8 cellular contexts compared by ENCODE assay signal in genomic region chr17:51260237-51260959, GRCh38. TPM values are rescaled to one million over a fixed set of nuclear protein-coding genes. Genes with fewer than 3 reads are reported as not detected.
DNase-seq lines count a peak whose midpoint lies in the region; ATAC-seq and TF ChIP-seq lines count a peak whose summit lies in the region.

TSS of gene UTP18 (plus strand) at chr17:51260546. CDS start at chr17:51260585, 39 bp downstream.

- H3K4me1 Mint-ChIP-seq in activated B cell treated with CpG ODN at 0.5 μM for 24 hours: peaks cover 63% of the 10 kb centered on the region

- peak within 1 kb of the TSS; percentile 99 for H3K27ac Mint-ChIP-seq in activated B cell treated with CpG ODN at 0.5 μM for 24 hours

- CTCF ChIA-PET in activated B cell treated with CpG ODN at 0.5 μM for 24 hours (lab: Charles Lee): no interaction called here

- peak in 2 of 3 donors; percentile 3 to 17 for TF ChIP-seq POLR2A in spleen (IDR thresholded peaks at IDR 0.05)

- H3K36me3 ChIP-seq in spleen: peaks cover 0 to 56% (median 12%) of the 10 kb centered on the region in 6 donors

- peak within 1 kb of the TSS; percentile 75 to 100 (median 99) for H3K4me3 ChIP-seq in spleen

- peak; percentile 72 for ATAC-seq in GM19025 (IDR thresholded peaks at IDR 0.05; ENCODE audit: low read depth, unreplicated experiment)
- ATAC-seq in HG03280 (IDR thresholded peaks at IDR 0.05; ENCODE audit: unreplicated experiment): peak; percentile 82
- ATAC-seq in activated B cell treated with CpG ODN at 0.5 μM for 24 hours (ENCODE audit: low read depth): peak; percentile 82

- peak within 1 kb of the TSS; percentile 95 for H3K4me3 Mint-ChIP-seq in activated B cell treated with CpG ODN at 0.5 μM for 24 hours

- H3K27me3 ChIP-seq in spleen (replicated peaks in 1 of 7): no peaks in the 10 kb centered on the region

- POLR2A ChIA-PET in activated B cell treated with CpG ODN at 0.5 μM for 24 hours (lab: Charles Lee): interaction anchor here (0.5 to 1.8 kb wide), 2 partner anchors 22 to 74 kb away, joined by 3 to 5 read pairs; no protein-coding TSS in a partner anchor

- peak; percentile 96 for DNase-seq in AG09319 (ENCODE audit: extremely low read depth, low read depth)
- peak; percentile 98 for DNase-seq in NCI-H345 (lab: John Stamatoyannopoulos, UW)
- peak; percentile 93 for DNase-seq in activated B cell treated with CpG ODN at 0.5 μM for 24 hours
- peak; percentile 79 to 99 (median 96) for DNase-seq in caudate nucleus (lab: John Stamatoyannopoulos, UW)
- peak; percentile 95 for DNase-seq in inferior parietal cortex (ENCODE audit: extremely low spot score)
- peak; percentile 99 for DNase-seq in spleen

- H3K9me3 ChIP-seq in spleen: no peaks in the 10 kb centered on the region

- H3K27ac ChIP-seq in caudate nucleus (ENCODE audit: low read depth, low read length) (peak within 1 kb of the TSS; percentile 100), spleen (peak within 1 kb of the TSS; percentile 94 to 99 (median 98))

- no peaks in the 10 kb centered on the region for H3K27me3 Mint-ChIP-seq in activated B cell treated with CpG ODN at 0.5 μM for 24 hours

- H3K36me3 Mint-ChIP-seq in activated B cell treated with CpG ODN at 0.5 μM for 24 hours (ENCODE audit: low read depth): peaks cover 54% of the 10 kb centered on the region

- WGBS in spleen, 5 donors: 0 to 1% (median 0%) methylated on average over 42 to 82 of the region's 82 CpGs

- H3K4me1 ChIP-seq in spleen: peaks cover 34 to 89% (median 69%) of the 10 kb centered on the region in 6 donors

- H3K9me3 Mint-ChIP-seq in activated B cell treated with CpG ODN at 0.5 μM for 24 hours: no peaks in the 10 kb centered on the region

- intact Hi-C loops in activated B cell treated with CpG ODN at 0.5 μM for 24 hours (cut with micrococcal nuclease) (loop anchor here (1.0 to 5.0 kb wide), 8 partner anchors 21 to 541 kb away; partner anchors contain the start of genes LUC7L3, NME1, SPAG9 and TOB1), spleen (cut with DNase I; ENCODE audit: low total_unique reads) (loop anchor here (5.0 kb wide), 1 partner anchor 93 kb away; the partner anchor contains the start of gene NME2)

- TF ChIP-seq CTCF in AG09319 (IDR thresholded peaks at IDR 0.05; ENCODE audit: low read depth, low read length) (no peak), activated B cell treated with CpG ODN at 0.5 μM for 24 hours (IDR thresholded peaks at IDR 0.05) (no peak), spleen (IDR thresholded peaks at IDR 0.05 in 8 of 11, conservative IDR thresholded peaks at IDR 0.05 in 3 of 11) (peak in 1 of 11 experiments; percentile 14)

RNA-seq across cellular contexts. Expression of gene UTP18, which starts in this region (rescaled TPM):
- 37.0 and 39.1 TPM in 2 replicates for total RNA-seq in activated B cell treated with CpG ODN at 0.5 μM for 24 hours
- total RNA-seq in spleen: 10 to 100 TPM; 33.9 to 45.6 (median 36.7) TPM
- 10 to 100 TPM; 23.5 to 37.1 (median 31.8) TPM for polyA plus RNA-seq in spleen

Comparison
In these comparisons a context has a peak if more than half of its experiments do, and no peak if none do; other contexts are left out.
1. Peak in every context shown above with its lines: DNase-seq, ATAC-seq, H3K4me3 ChIP-seq and H3K27ac ChIP-seq.